In the genomic region with DNA sequence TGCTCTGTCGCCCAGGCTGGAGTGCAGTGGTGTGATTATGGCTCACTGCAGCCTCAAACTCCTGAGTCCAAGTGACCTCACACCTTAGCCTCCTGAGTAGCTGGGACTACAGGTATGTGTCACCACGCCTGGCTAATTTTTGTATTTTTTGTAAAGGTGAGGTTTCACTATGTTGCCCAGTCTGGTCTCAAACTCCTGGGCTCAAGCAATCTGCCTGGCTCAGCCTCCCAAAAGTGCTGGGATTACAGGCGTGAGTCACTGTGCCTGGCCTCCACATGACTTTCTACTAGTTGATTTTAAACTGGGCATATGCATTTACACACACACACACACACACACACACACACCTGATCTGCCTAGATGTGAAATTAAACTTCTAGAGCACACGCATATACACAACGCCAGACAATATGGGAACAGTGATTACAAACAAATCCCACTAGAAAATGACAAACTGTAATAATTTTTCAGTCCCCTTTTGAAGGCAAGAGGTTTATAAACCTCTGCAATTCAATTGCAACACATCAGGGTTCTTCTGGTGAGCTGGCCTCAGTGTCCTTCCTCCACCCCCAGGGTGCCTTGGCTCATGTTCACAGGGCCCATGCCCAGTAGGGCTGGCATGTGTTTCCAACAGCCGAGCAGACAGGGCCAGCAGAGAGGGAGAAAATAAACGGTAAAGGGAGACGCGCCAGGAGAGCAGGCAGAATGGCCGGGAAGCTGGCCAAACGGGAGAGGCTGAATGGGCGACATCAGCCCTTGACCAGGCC, we compare ENCODE assay signal across 8 cellular contexts. TPM values are rescaled to one million over a fixed set of nuclear protein-coding genes. Genes with fewer than 3 reads are reported as not detected.
A peak's percentile ranks its signal among the peaks of the same experiment; 100 is the strongest.
DNase-seq lines count a peak whose midpoint lies in the region; ATAC-seq and TF ChIP-seq lines count a peak whose summit lies in the region.

No MANE protein-coding gene starts in this region.

- no peak overlapping the region for H3K4me3 ChIP-seq in prostate gland
- H3K4me3 ChIP-seq in OCI-LY7 (ENCODE audit: low read depth, low read length, poor library complexity, severe bottlenecking): no peak overlapping the region
- H3K4me3 ChIP-seq in effector memory CD4-positive, alpha-beta T cell (ENCODE audit: insufficient read depth, low read depth, low read length, poor library complexity, severe bottlenecking): no peak overlapping the region

- WGBS in prostate gland: 26% methylated on average over 12 of the region's 12 CpGs

- H3K9me3 ChIP-seq in prostate gland: no peaks in the 10 kb centered on the region
- H3K9me3 ChIP-seq in OCI-LY7 (ENCODE audit: low read length): no peaks in the 10 kb centered on the region
- H3K9me3 ChIP-seq in effector memory CD4-positive, alpha-beta T cell (ENCODE audit: control insufficient read depth, low read length): no peaks in the 10 kb centered on the region

- no TSS peak for BruUV-seq in OCI-LY7 (replicated peaks; lab: Mats Ljungman, UMichigan)

- H3K4me1 ChIP-seq in prostate gland (replicated peaks): no peaks in the 10 kb centered on the region
- H3K4me1 ChIP-seq in OCI-LY7 (ENCODE audit: insufficient read depth, low read length, poor library complexity, severe bottlenecking): no peaks in the 10 kb centered on the region
- no peaks in the 10 kb centered on the region for H3K4me1 ChIP-seq in effector memory CD4-positive, alpha-beta T cell (ENCODE audit: control insufficient read depth, insufficient read depth, low read length, poor library complexity, severe bottlenecking)

- POLR2A ChIA-PET in OCI-LY7 (lab: Charles Lee): interaction anchor here (0.6 kb wide), 1 partner anchor 616 kb away, joined by 3 read pairs; no protein-coding TSS in a partner anchor

- H3K36me3 ChIP-seq in prostate gland: no peaks in the 10 kb centered on the region
- no peaks in the 10 kb centered on the region for H3K36me3 ChIP-seq in OCI-LY7 (ENCODE audit: insufficient read depth, low read length)
- H3K36me3 ChIP-seq in effector memory CD4-positive, alpha-beta T cell (ENCODE audit: control insufficient read depth, insufficient read depth, low read length): no peaks in the 10 kb centered on the region

- ATAC-seq in SK-N-SH treated with all-trans-retinoic acid at 6 μM for 48 hours: peak; percentile 69
- peak; percentile 93 for ATAC-seq in Right ventricle myocardium superior (ENCODE audit: poor library complexity)

- H4K20me1 ChIP-seq in OCI-LY7 (ENCODE audit: insufficient read depth, low read length): no peaks in the 10 kb centered on the region

- CTCF ChIA-PET in OCI-LY7 (lab: Charles Lee; ENCODE audit: unreplicated experiment): no interaction called here

- TF ChIP-seq CTCF in prostate gland (IDR thresholded peaks at IDR 0.05) (peak in 2 of 4 experiments; percentile 15 to 19), OCI-LY7 (conservative IDR thresholded peaks at IDR 0.05; ENCODE audit: low read length) (no peak)

- H3K79me2 ChIP-seq in OCI-LY7 (ENCODE audit: insufficient read depth, low read depth, low read length): peaks cover 15% of the 10 kb centered on the region; the same call in 1 of the 2 replicates

- no peaks in the 10 kb centered on the region for H3K27me3 ChIP-seq in prostate gland (replicated peaks; ENCODE audit: insufficient read depth)
- no peaks in the 10 kb centered on the region for H3K27me3 ChIP-seq in effector memory CD4-positive, alpha-beta T cell (replicated peaks; ENCODE audit: control insufficient read depth, insufficient read depth, low read length, poor library complexity, severe bottlenecking)

- no peak overlapping the region for H3K4me2 ChIP-seq in OCI-LY7 (ENCODE audit: low read length)

- no peak for TF ChIP-seq POLR2A in prostate gland (IDR thresholded peaks at IDR 0.05)

- peak; percentile 65 for DNase-seq in EL
- DNase-seq in Right ventricle myocardium superior: peak; percentile 89
- DNase-seq in prostate gland (ENCODE audit: low spot score): peak; percentile 91
- DNase-seq in NCI-H2171 (lab: John Stamatoyannopoulos, UW): no peak
- no peak for DNase-seq in OCI-LY7 (ENCODE audit: low spot score)
- DNase-seq in NCI-H2107 (lab: John Stamatoyannopoulos, UW): no peak
- no peak for DNase-seq in effector memory CD4-positive, alpha-beta T cell

- no peak overlapping the region for H2AFZ ChIP-seq in OCI-LY7 (ENCODE audit: low read length)

- intact Hi-C loops in Right ventricle myocardium superior (cut with DNase I): no loop called here
- intact Hi-C loops in prostate gland (cut with DNase I): no loop called here
- intact Hi-C loops in OCI-LY7 (cut with micrococcal nuclease; ENCODE audit: unreplicated experiment): no loop called here

- no peaks in the 10 kb centered on the region for H3K9me2 ChIP-seq in OCI-LY7 (ENCODE audit: insufficient read depth, low read length)

- H3K27ac ChIP-seq in prostate gland (peak overlapping the region; percentile 61 to 72), OCI-LY7 (ENCODE audit: low read depth, low read length, poor library complexity, severe bottlenecking) (no peak overlapping the region)
- no peak overlapping the region for H3K27ac ChIP-seq in effector memory CD4-positive, alpha-beta T cell (ENCODE audit: insufficient read depth, low read length, poor library complexity, severe bottlenecking)

TF ChIP-seq in SK-N-SH treated with all-trans-retinoic acid at 6 μM for 48 hours, 23 proteins besides CTCF, POLR2A, EP300 and RAD21:
- TF ChIP-seq ZFP3 (CRISPR knock-in tag; IDR thresholded peaks at IDR 0.05) (0 out of 2 replicates have a peak, but pooled peaks have one; percentile 8), ZNF8 (CRISPR knock-in tag; IDR thresholded peaks at IDR 0.05) (no peak), OSR1 (CRISPR knock-in tag; IDR thresholded peaks at IDR 0.05) (0 out of 2 replicates have a peak, but pooled peaks have one; percentile 27)
- TF ChIP-seq, protein P1, sequence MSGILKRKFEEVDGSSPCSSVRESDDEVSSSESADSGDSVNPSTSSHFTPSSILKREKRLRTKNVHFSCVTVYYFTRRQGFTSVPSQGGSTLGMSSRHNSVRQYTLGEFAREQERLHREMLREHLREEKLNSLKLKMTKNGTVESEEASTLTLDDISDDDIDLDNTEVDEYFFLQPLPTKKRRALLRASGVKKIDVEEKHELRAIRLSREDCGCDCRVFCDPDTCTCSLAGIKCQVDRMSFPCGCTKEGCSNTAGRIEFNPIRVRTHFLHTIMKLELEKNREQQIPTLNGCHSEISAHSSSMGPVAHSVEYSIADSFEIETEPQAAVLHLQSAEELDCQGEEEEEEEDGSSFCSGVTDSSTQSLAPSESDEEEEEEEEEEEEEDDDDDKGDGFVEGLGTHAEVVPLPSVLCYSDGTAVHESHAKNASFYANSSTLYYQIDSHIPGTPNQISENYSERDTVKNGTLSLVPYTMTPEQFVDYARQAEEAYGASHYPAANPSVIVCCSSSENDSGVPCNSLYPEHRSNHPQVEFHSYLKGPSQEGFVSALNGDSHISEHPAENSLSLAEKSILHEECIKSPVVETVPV (CRISPR knock-in tag; IDR thresholded peaks at IDR 0.05): no peak

RNA-seq across cellular contexts. Expression of a gene that starts 31.2 kb away (rescaled TPM):
- total RNA-seq in Right ventricle myocardium superior (4.7 TPM), prostate gland (10 to 100 TPM in 1 of 2 donors, 1 to 10 TPM in 1; 8.3 to 14.4 TPM), OCI-LY7 (2022) (5.1 and 6.1 TPM in 2 replicates)
- 4.4 and 5.8 TPM in 2 replicates for total RNA-seq in OCI-LY7 (2014; rRNA removed; shearing (Covaris generic))

RNA-seq across cellular contexts. Expression of a gene that starts 32.2 kb away (rescaled TPM):
- total RNA-seq in Right ventricle myocardium superior (2.6 TPM), prostate gland (10 to 100 TPM in 1 of 2 donors, 1 to 10 TPM in 1; 2.9 to 11.4 TPM), OCI-LY7 (2022) (166 and 173 TPM in 2 replicates)
- total RNA-seq in OCI-LY7 (2014; rRNA removed; shearing (Covaris generic)): 128 and 181 TPM in 2 replicates

Comparison
In these comparisons a context has a peak if more than half of its experiments do, and no peak if none do; other contexts are left out.
1. DNase-seq: peak in EL (single experiment), Right ventricle myocardium superior (single experiment) and prostate gland (single experiment); none in NCI-H2171 (single experiment), OCI-LY7 (single experiment), NCI-H2107 (single experiment) and effector memory CD4-positive, alpha-beta T cell (0 of 3).
2. H3K27ac ChIP-seq: peak in prostate gland (2 of 2); none in OCI-LY7 (single experiment) and effector memory CD4-positive, alpha-beta T cell (single experiment).
3. RNA of a gene that starts 32.2 kb away (total RNA-seq): 128 to 181 TPM in OCI-LY7; 2.9 to 11.4 TPM in prostate gland and 2.6 TPM in Right ventricle myocardium superior (single experiment); every median in the first group is over 10 times any median in the second.